Comparison of ENCODE assay signal across 16 cellular contexts in the genomic region with DNA sequence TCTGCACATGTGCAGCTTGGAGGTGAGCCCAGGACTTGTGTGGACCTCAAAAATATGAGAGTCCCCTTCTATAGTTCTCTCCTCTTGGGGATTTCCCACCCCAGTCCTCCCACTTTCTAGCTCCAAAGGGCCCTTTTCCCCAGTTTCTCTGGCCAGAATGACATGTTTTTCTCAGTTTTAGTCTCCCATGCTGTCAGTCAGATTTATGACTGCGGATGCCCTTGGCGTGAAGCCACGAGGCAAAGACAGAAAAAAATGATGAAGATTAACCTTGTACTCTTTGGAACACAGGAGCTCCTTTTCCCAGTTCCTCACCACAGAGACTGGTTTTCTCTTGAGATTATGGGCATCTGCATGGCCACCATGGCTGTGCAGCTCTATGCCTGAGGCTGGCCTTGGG.
DNase-seq lines count a peak whose midpoint lies in the region.
"Had no signal": no experiment of that assay in that cellular context is flagged by ENCODE, and none has a peak within 500 bp of the region (broad histone marks: within the 10 kb centered on the region; RNA-seq: fewer than 3 reads in every experiment).

No MANE protein-coding gene starts in this region.

- no peak overlapping the region for H2BK5ac ChIP-seq in mesenchymal stem cell (ENCODE audit: low read depth, low read length, poor library complexity, severe bottlenecking)

- no peaks in the 10 kb centered on the region for H3K9me3 Mint-ChIP-seq in activated T-cell treated with anti-CD3 and anti-CD28 coated beads, Interleukin-2, amount 50 U/mL, for 24 hours
- H3K9me3 Mint-ChIP-seq: HFFc6 had no signal

- no peak overlapping the region for H4K91ac ChIP-seq in mesenchymal stem cell (ENCODE audit: low read length)

- H3K9ac ChIP-seq in mesenchymal stem cell (ENCODE audit: low read length), result no peak overlapping the region

- no peak overlapping the region for H3K27ac ChIP-seq in mesenchymal stem cell (ENCODE audit: low read length, poor library complexity, severe bottlenecking)

- H2AK5ac ChIP-seq in mesenchymal stem cell (ENCODE audit: low read length, severe bottlenecking), result no peak overlapping the region

- H3K4me3 Mint-ChIP-seq in activated T-cell treated with anti-CD3 and anti-CD28 coated beads, Interleukin-2, amount 50 U/mL, for 24 hours, result no peak overlapping the region
- H3K4me3 Mint-ChIP-seq: HFFc6 had no signal

- no peak overlapping the region for H3K4me3 ChIP-seq in mesenchymal stem cell (ENCODE audit: insufficient read depth in 1 of 2, low read depth in 1 of 2, low read length in 2 of 2)

- no peaks in the 10 kb centered on the region for H3K4me1 ChIP-seq in mesenchymal stem cell (ENCODE audit: control insufficient read depth, insufficient read depth, low read depth, low read length)

- H3K27me3 Mint-ChIP-seq in activated T-cell treated with anti-CD3 and anti-CD28 coated beads, Interleukin-2, amount 50 U/mL, for 24 hours, result no peaks in the 10 kb centered on the region

- no peak overlapping the region for H2AFZ ChIP-seq in mesenchymal stem cell (ENCODE audit: low read depth, low read length)

- no peak overlapping the region for H2BK120ac ChIP-seq in mesenchymal stem cell (ENCODE audit: low read depth, low read length)

- H3K23ac ChIP-seq in mesenchymal stem cell (ENCODE audit: low read length in 2 of 2), result no peak overlapping the region

- H2BK12ac ChIP-seq in mesenchymal stem cell (ENCODE audit: low read length in 2 of 2), result no peak overlapping the region

- H3K27me3 ChIP-seq in mesenchymal stem cell (ENCODE audit: control insufficient read depth in 1 of 2, insufficient read depth in 1 of 2, low read length in 2 of 2), result no peaks in the 10 kb centered on the region

- no peak overlapping the region for H3K4me2 ChIP-seq in mesenchymal stem cell (ENCODE audit: low read length, poor library complexity, severe bottlenecking)

- peaks cover 15 to 58% of the 10 kb centered on the region in 2 experiments for H3K36me3 ChIP-seq in mesenchymal stem cell (ENCODE audit: control insufficient read depth in 1 of 2, insufficient read depth in 2 of 2, low read depth in 1 of 2, low read length in 2 of 2)

- no peak overlapping the region for H3K4ac ChIP-seq in mesenchymal stem cell (ENCODE audit: low read depth in 1 of 2, low read length in 2 of 2)

- no peak overlapping the region for H2BK15ac ChIP-seq in mesenchymal stem cell (ENCODE audit: low read depth, poor library complexity, severe bottlenecking)

- peaks cover 7% of the 10 kb centered on the region for H3K79me1 ChIP-seq in mesenchymal stem cell (replicated peaks; ENCODE audit: low read length, poor library complexity, severe bottlenecking)

- no peak overlapping the region for H4K8ac ChIP-seq in mesenchymal stem cell (ENCODE audit: low read length)

- DNase-seq in activated T-cell treated with anti-CD3 and anti-CD28 coated beads, Interleukin-2, amount 50 U/mL, for 24 hours, result no peak
- DNase-seq in activated T-cell treated with anti-CD3 and anti-CD28 coated beads for 4 hours (no peak), cerebellar cortex (ENCODE audit: low spot score) (peak; percentile 17), mesenchymal stem cell (peak; percentile 6), DMS153 treated with DMSO at 0.1 percent for 48 hours (lab: John Stamatoyannopoulos, UW; ENCODE audit: unreplicated experiment) (no peak), NCI-H82 (lab: John Stamatoyannopoulos, UW) (no peak), CD1c-positive myeloid dendritic cell (ENCODE audit: extremely low spot score) (no peak)
- DNase-seq in activated naive CD4-positive, alpha-beta T cell (lab: John Stamatoyannopoulos, UW), result no peak
- DNase-seq: HFFc6, MM.1S, NCI-H1105, NCI-H1694 treated with DMSO at 0.1 percent for 48 hours, NCI-H2107, NCI-H226, NCI-H69, RPMI8226 had no signal

- H3K9me3 ChIP-seq in mesenchymal stem cell (ENCODE audit: control insufficient read depth, low read length), result no peaks in the 10 kb centered on the region

- H3K4me1 Mint-ChIP-seq in activated T-cell treated with anti-CD3 and anti-CD28 coated beads, Interleukin-2, amount 50 U/mL, for 24 hours (ENCODE audit: low read depth), result no peaks in the 10 kb centered on the region

- H3K27ac Mint-ChIP-seq in activated T-cell treated with anti-CD3 and anti-CD28 coated beads, Interleukin-2, amount 50 U/mL, for 24 hours, result peak overlapping the region; percentile 2
- H3K27ac Mint-ChIP-seq: HFFc6 had no signal

- no peak overlapping the region for H3K14ac ChIP-seq in mesenchymal stem cell (ENCODE audit: low read length in 2 of 2)

- 80% methylated on average over 3 of the region's 3 CpGs for WGBS in mesenchymal stem cell

- H3K18ac ChIP-seq in mesenchymal stem cell (ENCODE audit: low read depth in 1 of 2, low read length in 2 of 2), result peak overlapping the region in 1 of 2 experiments; percentile 24

- peaks cover 83% of the 10 kb centered on the region for H3K36me3 Mint-ChIP-seq in activated T-cell treated with anti-CD3 and anti-CD28 coated beads, Interleukin-2, amount 50 U/mL, for 24 hours (ENCODE audit: low read depth)

Comparison
In these comparisons a context has a peak if more than half of its experiments do, and no peak if none do; other contexts are left out.
1. DNase-seq: peak in cerebellar cortex (single experiment) and mesenchymal stem cell (single experiment); none in activated T-cell treated with anti-CD3 and anti-CD28 coated beads, Interleukin-2, amount 50 U/mL, for 24 hours (single experiment), activated T-cell treated with anti-CD3 and anti-CD28 coated beads for 4 hours (single experiment), activated naive CD4-positive, alpha-beta T cell (0 of 4), DMS153 treated with DMSO at 0.1 percent for 48 hours (single experiment), NCI-H82 (single experiment) and CD1c-positive myeloid dendritic cell (single experiment).